In genomic region chr3:95654567-95655362, GRCh38 we compare ENCODE assay signal across 19 cellular contexts.
DNase-seq lines count a peak whose midpoint lies in the region; ATAC-seq lines count a peak whose summit lies in the region.
"Had no signal": no experiment of that assay in that cellular context is flagged by ENCODE, and none has a peak within 500 bp of the region (broad histone marks: within the 10 kb centered on the region; RNA-seq: fewer than 3 reads in every experiment).

No MANE protein-coding gene starts in this region.

- ATAC-seq in HG02981 (IDR thresholded peaks at IDR 0.05; ENCODE audit: unreplicated experiment) = no peak
- ATAC-seq: Panc1, T-cell had no signal

- in situ Hi-C loops in ACHN (cut with HindIII; ENCODE audit: low pct_ligation_motif_present, low pct_unique_long_range_greater_than_20kb, low sequenced_read_pairs) = no loop called here

- DNase-seq in ACHN = peak; percentile 93
- DNase-seq in HS-27A (ENCODE audit: low read depth) = peak; percentile 45
- DNase-seq in NCI-H510A treated with DMSO at 0.1 percent for 48 hours (lab: John Stamatoyannopoulos, UW) = peak; percentile 11
- DNase-seq in glomerular visceral epithelial cell (ENCODE audit: extremely low spot score) = peak; percentile 86
- DNase-seq in stimulated activated CD4-positive, alpha-beta T cell treated with anti-CD3 and anti-CD28 coated beads, Interleukin-12 subunit alpha, Interleukin-12 subunit beta, amount 100 ng/mL, for 4 hours = no peak
- no peak for DNase-seq in NCI-H1694 (lab: John Stamatoyannopoulos, UW)
- no peak for DNase-seq in NCI-H1417 treated with DMSO at 0.1 percent for 48 hours (lab: John Stamatoyannopoulos, UW)
- DNase-seq: Caco-2; CD4-positive, alpha-beta T cell; GDM1; KG1; NCI-H1092 treated with DMSO at 0.1 percent for 48 hours; NCI-H146; NCI-H2029 treated with DMSO at 0.1 percent for 48 hours; NCI-H748 treated with DMSO at 0.1 percent for 48 hours; NK-92 treated with Interleukin-12 subunit alpha and Interleukin-12 subunit beta, amount 100 ng/mL, for 24 hours; T-cell had no signal

Comparison
In these comparisons a context has a peak if more than half of its experiments do, and no peak if none do; other contexts are left out.
1. DNase-seq: peak in ACHN (single experiment), HS-27A (single experiment), NCI-H510A treated with DMSO at 0.1 percent for 48 hours (single experiment) and glomerular visceral epithelial cell (single experiment); none in stimulated activated CD4-positive, alpha-beta T cell treated with anti-CD3 and anti-CD28 coated beads, Interleukin-12 subunit alpha, Interleukin-12 subunit beta, amount 100 ng/mL, for 4 hours (single experiment), NCI-H1694 (single experiment) and NCI-H1417 treated with DMSO at 0.1 percent for 48 hours (single experiment).